Comparison of ENCODE assay signal across 10 cellular contexts in the genomic region with DNA sequence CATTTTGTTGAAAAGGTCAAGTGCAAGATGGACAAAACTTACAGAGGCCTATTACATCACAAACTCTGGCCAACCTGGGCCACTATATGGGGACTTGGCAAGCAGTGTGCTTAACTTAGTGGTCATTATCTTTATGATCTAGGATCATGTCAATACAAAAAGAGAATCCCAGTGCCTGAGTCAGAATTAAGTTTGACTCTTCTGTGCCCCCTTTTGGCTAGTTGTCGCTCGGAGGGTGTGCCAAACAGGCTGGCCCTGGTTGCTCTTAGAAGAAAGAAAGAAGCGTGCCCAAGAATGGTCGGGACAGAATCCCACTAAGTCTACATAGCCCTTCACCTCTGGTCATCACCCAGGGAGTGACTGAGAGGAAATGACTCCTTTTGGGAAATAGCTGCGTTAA.
DNase-seq lines count a peak whose midpoint lies in the region; ATAC-seq, FAIRE-seq and TF ChIP-seq lines count a peak whose summit lies in the region.
"Had no signal": no experiment of that assay in that cellular context is flagged by ENCODE, and none has a peak within 500 bp of the region (broad histone marks: within the 10 kb centered on the region; RNA-seq: fewer than 3 reads in every experiment).

No MANE protein-coding gene starts in this region.

- H3K9me3 ChIP-seq in Loucy (ENCODE audit: insufficient read depth, low read depth, low read length): no peaks in the 10 kb centered on the region
- H3K9me3 ChIP-seq: lower lobe of right lung, Peyer's patch had no signal

- H3K79me2 ChIP-seq in Loucy (ENCODE audit: insufficient read depth, low read length): no peaks in the 10 kb centered on the region
- no peaks in the 10 kb centered on the region for H3K79me2 ChIP-seq in mesendoderm (ENCODE audit: control insufficient read depth, insufficient read depth, low read length)

- no peak overlapping the region for H2AK5ac ChIP-seq in mesendoderm (ENCODE audit: low read length)

- no peak overlapping the region for H2BK5ac ChIP-seq in mesendoderm (ENCODE audit: low read length)

- H3K4ac ChIP-seq in mesendoderm (ENCODE audit: low read depth, low read length): no peak overlapping the region

- ATAC-seq in HG02642 (IDR thresholded peaks at IDR 0.05; ENCODE audit: poor library complexity, unreplicated experiment) (no peak), GM18519 (IDR thresholded peaks at IDR 0.05; ENCODE audit: low FRiP score, unreplicated experiment) (no peak), GM21619 (IDR thresholded peaks at IDR 0.05; ENCODE audit: unreplicated experiment) (no peak)
- ATAC-seq: lower lobe of right lung had no signal

- no peaks in the 10 kb centered on the region for H3K4me1 ChIP-seq in Loucy (ENCODE audit: insufficient read depth, low read length, poor library complexity, severe bottlenecking)
- H3K4me1 ChIP-seq in mesendoderm (ENCODE audit: control insufficient read depth, low read depth, low read length): no peaks in the 10 kb centered on the region
- H3K4me1 ChIP-seq: lower lobe of right lung, Peyer's patch had no signal

- H3K4me3 ChIP-seq in Loucy (ENCODE audit: low read length, poor library complexity, severe bottlenecking) (no peak overlapping the region), mesendoderm (ENCODE audit: low read length) (no peak overlapping the region)
- H3K4me3 ChIP-seq: lower lobe of right lung, Peyer's patch had no signal

- H3K4me2 ChIP-seq in Loucy (ENCODE audit: low read depth, low read length, poor library complexity, severe bottlenecking): no peak overlapping the region
- no peak overlapping the region for H3K4me2 ChIP-seq in mesendoderm (ENCODE audit: low read length)

- H3K23ac ChIP-seq in mesendoderm (ENCODE audit: low read length): no peak overlapping the region

- H2AFZ ChIP-seq in Loucy (ENCODE audit: low read length): no peak overlapping the region

- H3F3A ChIP-seq in Loucy (ENCODE audit: low read depth): no peaks in the 10 kb centered on the region

- H4K5ac ChIP-seq in mesendoderm (ENCODE audit: low read length): no peak overlapping the region

- TF ChIP-seq CTCF in D721Med (IDR thresholded peaks at IDR 0.05; ENCODE audit: insufficient read depth, missing control alignments): peak; percentile 32
- TF ChIP-seq CTCF in Loucy (conservative IDR thresholded peaks at IDR 0.05; ENCODE audit: low read length): peak; percentile 72

- H3K27me3 ChIP-seq in Loucy (ENCODE audit: insufficient read depth, low read length, poor library complexity, severe bottlenecking): no peaks in the 10 kb centered on the region
- H3K27me3 ChIP-seq in mesendoderm (ENCODE audit: insufficient read depth, low read length, poor library complexity): no peaks in the 10 kb centered on the region
- H3K27me3 ChIP-seq: Peyer's patch had no signal

- no peaks in the 10 kb centered on the region for H3K9me2 ChIP-seq in Loucy (replicated peaks; ENCODE audit: low read depth, low read length)

- no peak overlapping the region for H3K18ac ChIP-seq in mesendoderm (ENCODE audit: low read length)

- H3K36me3 ChIP-seq in Loucy (ENCODE audit: insufficient read depth, low read length): no peaks in the 10 kb centered on the region
- H3K36me3 ChIP-seq in mesendoderm (ENCODE audit: control insufficient read depth, insufficient read depth, low read length): no peaks in the 10 kb centered on the region
- H3K36me3 ChIP-seq: lower lobe of right lung, Peyer's patch had no signal

- H3K79me1 ChIP-seq in mesendoderm (ENCODE audit: low read length): no peaks in the 10 kb centered on the region

- H3K56ac ChIP-seq in mesendoderm (ENCODE audit: low read length): no peak overlapping the region

- H2BK15ac ChIP-seq in mesendoderm (replicated peaks; ENCODE audit: low read depth): no peak overlapping the region

- no peaks in the 10 kb centered on the region for H4K20me1 ChIP-seq in Loucy (ENCODE audit: insufficient read depth, low read length, poor library complexity, severe bottlenecking)

- WGBS in mesendoderm (ENCODE audit: extremely low coverage, insufficient coverage, low lambda C conversion rate): no CpG with 5 or more reads among the region's 5 CpGs

- H4K8ac ChIP-seq in mesendoderm (ENCODE audit: low read depth, low read length): no peak overlapping the region

- H3K9ac ChIP-seq in Loucy (ENCODE audit: low read depth, low read length, poor library complexity, severe bottlenecking): no peak overlapping the region
- no peak overlapping the region for H3K9ac ChIP-seq in mesendoderm (ENCODE audit: low read length)

- H2BK120ac ChIP-seq in mesendoderm (ENCODE audit: low read depth, low read length): no peak overlapping the region

- DNase-seq in D721Med (ENCODE audit: insufficient read length, low spot score): no peak
- peak; percentile 6 for DNase-seq in activated T-cell treated with anti-CD3 and anti-CD28 coated beads for 48 hours (ENCODE audit: low read depth)
- peak; percentile 56 for DNase-seq in mesendoderm
- no peak for DNase-seq in NCI-H345 (lab: John Stamatoyannopoulos, UW)
- DNase-seq: lower lobe of right lung, Peyer's patch had no signal

- FAIRE-seq in D721Med (lab: Jason Lieb, UNC): no peak

- H3K27ac ChIP-seq in mesendoderm (ENCODE audit: low read depth, low read length): no peak overlapping the region
- H3K27ac ChIP-seq: lower lobe of right lung, Peyer's patch had no signal

Comparison
In these comparisons a context has a peak if more than half of its experiments do, and no peak if none do; other contexts are left out.
1. DNase-seq: peak in activated T-cell treated with anti-CD3 and anti-CD28 coated beads for 48 hours (single experiment) and mesendoderm (single experiment); none in D721Med (single experiment) and NCI-H345 (single experiment).